Comparison of ENCODE assay signal across 9 cellular contexts in genomic region chr3:151460240-151460639, GRCh38.
A peak's percentile ranks its signal among the peaks of the same experiment; 100 is the strongest.
DNase-seq lines count a peak whose midpoint lies in the region; ATAC-seq and TF ChIP-seq lines count a peak whose summit lies in the region.
"Had no signal": no experiment of that assay in that cellular context is flagged by ENCODE, and none has a peak within 500 bp of the region (broad histone marks: within the 10 kb centered on the region; RNA-seq: fewer than 3 reads in every experiment).

No MANE protein-coding gene starts in this region.

- H3K4me3 ChIP-seq in astrocyte of the spinal cord (ENCODE audit: low read depth, low read length) (no peak overlapping the region), iPS-15b (ENCODE audit: low read depth, low read length) (peak overlapping the region; percentile 50), skin epidermis (peak overlapping the region; percentile 17 to 54 (median 33))

- H3K9me3 ChIP-seq in iPS-15b (ENCODE audit: control insufficient read depth, insufficient read depth, low read length), result no peaks in the 10 kb centered on the region

- TF ChIP-seq CTCF in astrocyte of the spinal cord (IDR thresholded peaks at IDR 0.05; ENCODE audit: low read depth, low read length), result no peak

- H3K27ac ChIP-seq in skin epidermis, result peak overlapping the region in 4 of 21 experiments; percentile 22 to 76 (median 27)
- H3K27ac ChIP-seq: VCaP had no signal

- peak; percentile 31 for DNase-seq in NCI-H1105 treated with DMSO at 0.1 percent for 48 hours (lab: John Stamatoyannopoulos, UW)
- no peak for DNase-seq in NCI-H1105 (lab: John Stamatoyannopoulos, UW)
- DNase-seq in astrocyte of the spinal cord (ENCODE audit: low read depth, low spot score), result peak; percentile 23
- DNase-seq in stimulated activated CD4-positive, alpha-beta T cell treated with anti-CD3 and anti-CD28 coated beads, Interleukin-12 subunit alpha, Interleukin-12 subunit beta, amount 100 ng/mL, for 4 hours, result no peak
- no peak for DNase-seq in Kasumi-1 (lab: John Stamatoyannopoulos, UW)

- no peaks in the 10 kb centered on the region for H3K36me3 ChIP-seq in iPS-15b (ENCODE audit: control insufficient read depth, insufficient read depth, low read length)

- H3K9ac ChIP-seq in iPS-15b (ENCODE audit: low read depth, low read length), result no peak overlapping the region

- H3K4me1 ChIP-seq in iPS-15b (ENCODE audit: control insufficient read depth, insufficient read depth, low read length), result no peaks in the 10 kb centered on the region

- no peak for ATAC-seq in GM21737 (IDR thresholded peaks at IDR 0.05; ENCODE audit: unreplicated experiment)

- H3K27me3 ChIP-seq in iPS-15b (ENCODE audit: control insufficient read depth, insufficient read depth, low read length), result peaks cover 7% of the 10 kb centered on the region

- in situ Hi-C loops in astrocyte of the spinal cord (cut with HindIII; ENCODE audit: low sequenced_read_pairs), result no loop called here

Comparison
In these comparisons a context has a peak if more than half of its experiments do, and no peak if none do; other contexts are left out.
1. DNase-seq: peak in NCI-H1105 treated with DMSO at 0.1 percent for 48 hours (single experiment) and astrocyte of the spinal cord (single experiment); none in NCI-H1105 (single experiment), stimulated activated CD4-positive, alpha-beta T cell treated with anti-CD3 and anti-CD28 coated beads, Interleukin-12 subunit alpha, Interleukin-12 subunit beta, amount 100 ng/mL, for 4 hours (single experiment) and Kasumi-1 (0 of 2).